In genomic region chr5:100777680-100778281, GRCh38 we compare ENCODE assay signal across 8 cellular contexts.
DNase-seq lines count a peak whose midpoint lies in the region; ATAC-seq and TF ChIP-seq lines count a peak whose summit lies in the region.

No MANE protein-coding gene starts in this region.

- H3K79me2 ChIP-seq in SU-DHL-6 (ENCODE audit: insufficient read depth, low read length), result no peaks in the 10 kb centered on the region

- H3K4me2 ChIP-seq in SU-DHL-6 (ENCODE audit: low read depth, low read length, poor library complexity, severe bottlenecking), result peak overlapping the region; percentile 77

- no peaks in the 10 kb centered on the region for H3K27me3 ChIP-seq in SU-DHL-6 (ENCODE audit: low read length)
- H3K27me3 ChIP-seq in foreskin keratinocyte, result no peaks in the 10 kb centered on the region
- no peaks in the 10 kb centered on the region for H3K27me3 ChIP-seq in testis
- H3K27me3 ChIP-seq in HAP-1 (ENCODE audit: low read depth), result no peaks in the 10 kb centered on the region

- H3K36me3 ChIP-seq in SU-DHL-6 (ENCODE audit: low read length), result no peaks in the 10 kb centered on the region
- H3K36me3 ChIP-seq in testis (ENCODE audit: low read depth, missing control alignments), result no peaks in the 10 kb centered on the region
- H3K36me3 ChIP-seq in HAP-1 (replicated peaks), result no peaks in the 10 kb centered on the region

- ATAC-seq in GM19452 (IDR thresholded peaks at IDR 0.05; ENCODE audit: unreplicated experiment), result peak; percentile 69
- ATAC-seq in HG03439 (IDR thresholded peaks at IDR 0.05; ENCODE audit: unreplicated experiment), result peak; percentile 68
- peak; percentile 91 for ATAC-seq in foreskin keratinocyte

- no peaks in the 10 kb centered on the region for H3K27me3 Mint-ChIP-seq in Calu3 (ENCODE audit: unreplicated experiment)

- peak overlapping the region; percentile 34 for H3K9ac ChIP-seq in SU-DHL-6 (ENCODE audit: low read length)

- intact Hi-C loops in Calu3 (cut with micrococcal nuclease; ENCODE audit: unreplicated experiment), result loop anchor here (5.0 kb wide), 1 partner anchor 115 kb away; no protein-coding TSS in a partner anchor
- intact Hi-C loops in testis (cut with DNase I; ENCODE audit: low total_unique reads), result no loop called here

- H3K27ac ChIP-seq in SU-DHL-6 (ENCODE audit: low read depth, low read length) (peak overlapping the region; percentile 97), foreskin keratinocyte (peak overlapping the region; percentile 71), testis (no peak overlapping the region)

- H3K4me3 Mint-ChIP-seq in Calu3 (ENCODE audit: low read depth, unreplicated experiment), result peak overlapping the region; percentile 41

- no peaks in the 10 kb centered on the region for H3K9me3 Mint-ChIP-seq in Calu3 (ENCODE audit: low read depth, unreplicated experiment)

- BruUV-seq in Calu3 (replicated peaks; lab: Mats Ljungman, UMichigan), result TSS peak; percentile 44

- H3K27ac Mint-ChIP-seq in Calu3 (ENCODE audit: unreplicated experiment), result peak overlapping the region; percentile 89

- H3K9me3 ChIP-seq in SU-DHL-6 (ENCODE audit: insufficient read depth, low read length) (no peaks in the 10 kb centered on the region), testis (no peaks in the 10 kb centered on the region), HAP-1 (no peaks in the 10 kb centered on the region)

- CTCF ChIA-PET in Calu3 (lab: Charles Lee), result interaction anchor here (0.5 to 0.7 kb wide), 2 partner anchors 10 to 725 kb away, joined by 3 to 4 read pairs; no protein-coding TSS in a partner anchor

- H3K4me3 ChIP-seq in SU-DHL-6 (ENCODE audit: insufficient read depth, low read length, poor library complexity, severe bottlenecking), result peak overlapping the region; percentile 12
- H3K4me3 ChIP-seq in testis, result no peak overlapping the region
- H3K4me3 ChIP-seq in HAP-1, result no peak overlapping the region

- in situ Hi-C loops in HAP-1 (cut with MboI; ENCODE audit: low sequenced_read_pairs), result no loop called here

- DNase-seq in Calu3 (peak; percentile 47), foreskin keratinocyte (peak; percentile 46 to 73), testis (peak; percentile 30), HAP-1 (ENCODE audit: low spot score in 2 of 2) (no peak)
- DNase-seq in stimulated activated CD4-positive, alpha-beta T cell treated with anti-CD3 and anti-CD28 coated beads, Interleukin-4, amount 100 ng/mL, for 1 hour, result no peak

- H3K36me3 Mint-ChIP-seq in Calu3 (ENCODE audit: insufficient read depth, unreplicated experiment), result no peaks in the 10 kb centered on the region

- H3F3A ChIP-seq in SU-DHL-6 (ENCODE audit: insufficient read depth), result peaks cover 46% of the 10 kb centered on the region

- peak overlapping the region; percentile 45 for H2AFZ ChIP-seq in SU-DHL-6 (ENCODE audit: low read depth, low read length, severe bottlenecking)

- 60 to 61% methylated on average over 4 of the region's 4 CpGs for WGBS in testis, 2 donors

- TF ChIP-seq POLR2A in testis (IDR thresholded peaks at IDR 0.05), result no peak

- H3K9me2 ChIP-seq in SU-DHL-6 (replicated peaks; ENCODE audit: insufficient read depth, low read length), result no peaks in the 10 kb centered on the region

- H3K4me1 ChIP-seq in foreskin keratinocyte, result peaks cover 10% of the 10 kb centered on the region
- H3K4me1 ChIP-seq in testis, result no peaks in the 10 kb centered on the region
- no peaks in the 10 kb centered on the region; the same call in 1 of the 2 replicates for H3K4me1 ChIP-seq in HAP-1

- TF ChIP-seq CTCF in Calu3 (IDR thresholded peaks at IDR 0.05; ENCODE audit: unreplicated experiment) (no peak), SU-DHL-6 (IDR thresholded peaks at IDR 0.05; ENCODE audit: insufficient read depth, low read length, poor library complexity, severe bottlenecking) (no peak), foreskin keratinocyte (conservative IDR thresholded peaks at IDR 0.05) (no peak), testis (IDR thresholded peaks at IDR 0.05) (no peak)

- peaks cover 33% of the 10 kb centered on the region for H3K4me1 Mint-ChIP-seq in Calu3 (ENCODE audit: low read depth, unreplicated experiment)

- H4K20me1 ChIP-seq in SU-DHL-6 (ENCODE audit: low read depth, low read length), result no peaks in the 10 kb centered on the region

Comparison
In these comparisons a context has a peak if more than half of its experiments do, and no peak if none do; other contexts are left out.
1. DNase-seq: peak in Calu3 (single experiment), foreskin keratinocyte (2 of 2) and testis (single experiment); none in HAP-1 (0 of 2) and stimulated activated CD4-positive, alpha-beta T cell treated with anti-CD3 and anti-CD28 coated beads, Interleukin-4, amount 100 ng/mL, for 1 hour (single experiment).
2. H3K27ac ChIP-seq: peak in SU-DHL-6 (single experiment) and foreskin keratinocyte (single experiment); none in testis (0 of 2).
3. Peak in every context shown above with its lines, with median percentiles within 50 percentile points of each other: ATAC-seq.